In the genomic region with DNA sequence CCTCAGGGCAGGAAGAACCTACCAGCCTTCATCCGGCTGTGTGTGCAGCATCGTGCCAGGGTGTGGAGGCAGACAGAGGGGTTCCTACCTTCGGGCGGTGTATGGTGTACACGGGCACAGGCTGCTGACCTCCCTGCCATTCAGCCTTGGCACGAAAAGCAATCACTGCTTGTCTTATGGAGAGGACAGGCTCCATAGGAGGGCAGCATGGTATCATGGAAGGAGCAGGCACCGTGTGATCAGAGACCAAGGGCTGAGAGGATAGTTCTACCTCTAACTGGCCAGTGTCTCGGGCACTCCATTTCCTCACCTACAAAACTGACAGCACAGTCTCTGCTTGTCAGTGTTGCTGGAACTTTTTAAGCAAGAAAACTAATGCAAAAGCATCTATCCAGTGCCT, we compare ENCODE assay signal across 16 cellular contexts.
"Had no signal": no experiment of that assay in that cellular context is flagged by ENCODE, and none has a peak within 500 bp of the region (broad histone marks: within the 10 kb centered on the region; RNA-seq: fewer than 3 reads in every experiment).

No MANE protein-coding gene starts in this region.

- DNase-seq: activated CD4-positive, alpha-beta T cell treated with anti-CD3 and anti-CD28 coated beads for 1 hour; activated gamma-delta T cell; foreskin keratinocyte; kidney; mesenchymal stem cell; naive thymus-derived CD4-positive, alpha-beta T cell; ovary; sigmoid colon; spleen; stimulated activated CD4-positive, alpha-beta T cell treated with anti-CD3 and anti-CD28 coated beads, Interleukin-4, amount 100 ng/mL, for 4 hours; SW 1271; T-helper 2 cell; tibial artery had no signal

- H3K4me1 ChIP-seq: foreskin keratinocyte had no signal

- H3K27me3 ChIP-seq: foreskin keratinocyte, ovary, sigmoid colon, spleen, tibial artery had no signal

- H3K36me3 ChIP-seq: ovary, sigmoid colon had no signal

- ATAC-seq: foreskin keratinocyte; naive thymus-derived CD4-positive, alpha-beta T cell; stimulated activated memory B cell treated with anti-CD40 and anti-IgM and Interleukin-4, amounts not matched to agents 10 μg/mL and 1 μg/mL and 100 μg/mL, for 72 hours had no signal

- H3K9me3 Mint-ChIP-seq: activated naive CD4-positive, alpha-beta T cell treated with anti-CD3 and anti-CD28 coated beads, Interleukin-2, amount 50 U/mL, for 24 hours; naive thymus-derived CD4-positive, alpha-beta T cell had no signal

- H3K4me3 Mint-ChIP-seq: activated naive CD4-positive, alpha-beta T cell treated with anti-CD3 and anti-CD28 coated beads, Interleukin-2, amount 50 U/mL, for 24 hours; naive thymus-derived CD4-positive, alpha-beta T cell; stimulated activated memory B cell treated with anti-CD40 and anti-IgM and Interleukin-4, amounts not matched to agents 10 μg/mL and 1 μg/mL and 100 μg/mL, for 72 hours had no signal

- H3K27ac Mint-ChIP-seq: activated naive CD4-positive, alpha-beta T cell treated with anti-CD3 and anti-CD28 coated beads, Interleukin-2, amount 50 U/mL, for 24 hours; naive thymus-derived CD4-positive, alpha-beta T cell; stimulated activated memory B cell treated with anti-CD40 and anti-IgM and Interleukin-4, amounts not matched to agents 10 μg/mL and 1 μg/mL and 100 μg/mL, for 72 hours had no signal

- H3K27ac ChIP-seq: foreskin keratinocyte, ovary, spleen, tibial artery, VCaP had no signal

- H3K9me3 ChIP-seq: ovary, sigmoid colon, tibial artery had no signal

- H3K4me3 ChIP-seq: ovary, sigmoid colon, spleen, tibial artery had no signal

- H3K27me3 Mint-ChIP-seq: activated naive CD4-positive, alpha-beta T cell treated with anti-CD3 and anti-CD28 coated beads, Interleukin-2, amount 50 U/mL, for 24 hours; naive thymus-derived CD4-positive, alpha-beta T cell; stimulated activated memory B cell treated with anti-CD40 and anti-IgM and Interleukin-4, amounts not matched to agents 10 μg/mL and 1 μg/mL and 100 μg/mL, for 72 hours had no signal
